ENCODE assay signal across 9 cellular contexts in genomic region chr15:49225572-49226281, GRCh38. TPM values are rescaled to one million over a fixed set of nuclear protein-coding genes. Genes with fewer than 3 reads are reported as not detected.
DNase-seq lines count a peak whose midpoint lies in the region; ATAC-seq and TF ChIP-seq lines count a peak whose summit lies in the region.
"Had no signal": no experiment of that assay in that cellular context is flagged by ENCODE, and none has a peak within 500 bp of the region (broad histone marks: within the 10 kb centered on the region; RNA-seq: fewer than 3 reads in every experiment).

No MANE protein-coding gene starts in this region.

- no peaks in the 10 kb centered on the region for H3K36me3 ChIP-seq in mesendoderm (ENCODE audit: control insufficient read depth, insufficient read depth, low read length)
- no peaks in the 10 kb centered on the region for H3K36me3 ChIP-seq in effector memory CD4-positive, alpha-beta T cell (ENCODE audit: control insufficient read depth, insufficient read depth, low read length)

- no peak for ATAC-seq in central memory CD8-positive, alpha-beta T cell (replicated peaks; ENCODE audit: extremely low read depth, poor library complexity, severe bottlenecking)
- ATAC-seq in GM21717 (IDR thresholded peaks at IDR 0.05; ENCODE audit: unreplicated experiment), result no peak

- H3K4me3 ChIP-seq in NB4 (ENCODE audit: low read depth, low read length) (no peak overlapping the region), mesendoderm (ENCODE audit: low read length) (no peak overlapping the region)
- no peak overlapping the region for H3K4me3 ChIP-seq in effector memory CD4-positive, alpha-beta T cell (ENCODE audit: insufficient read depth, low read depth, low read length, poor library complexity, severe bottlenecking)
- H3K4me3 ChIP-seq: lung had no signal

- peaks cover 3% of the 10 kb centered on the region for H3K79me1 ChIP-seq in mesendoderm (ENCODE audit: low read length)

- H3K9ac ChIP-seq in mesendoderm (ENCODE audit: low read length), result no peak overlapping the region

- DNase-seq in GDM1 (lab: John Stamatoyannopoulos, UW), result peak; percentile 26
- peak; percentile 28 for DNase-seq in NB4 (ENCODE audit: low read depth)
- DNase-seq in central memory CD8-positive, alpha-beta T cell (ENCODE audit: low spot score in 2 of 2), result no peak
- DNase-seq in mesendoderm, result peak; percentile 92
- DNase-seq in effector memory CD4-positive, alpha-beta T cell, result no peak
- no peak for DNase-seq in occipital lobe (lab: John Stamatoyannopoulos, UW)
- no peak for DNase-seq in activated CD4-positive, alpha-beta T cell treated with anti-CD3 and anti-CD28 coated beads, Interleukin-2, amount 50 U/mL, for 48 hours

- no peak overlapping the region for H2BK5ac ChIP-seq in mesendoderm (ENCODE audit: low read length)

- no peak overlapping the region for H2AK5ac ChIP-seq in mesendoderm (ENCODE audit: low read length)

- no peak overlapping the region for H3K4me3 Mint-ChIP-seq in central memory CD8-positive, alpha-beta T cell

- no peaks in the 10 kb centered on the region for H3K4me1 ChIP-seq in mesendoderm (ENCODE audit: control insufficient read depth, low read depth, low read length)
- H3K4me1 ChIP-seq in effector memory CD4-positive, alpha-beta T cell (ENCODE audit: control insufficient read depth, insufficient read depth, low read length, poor library complexity, severe bottlenecking), result no peaks in the 10 kb centered on the region

- WGBS in mesendoderm (ENCODE audit: extremely low coverage, insufficient coverage, low lambda C conversion rate), result no CpG with 5 or more reads among the region's 3 CpGs

- no peak overlapping the region for H3K56ac ChIP-seq in mesendoderm (ENCODE audit: low read length)

- no peak overlapping the region for H3K27ac ChIP-seq in mesendoderm (ENCODE audit: low read depth, low read length)
- H3K27ac ChIP-seq in effector memory CD4-positive, alpha-beta T cell (ENCODE audit: insufficient read depth, low read length, poor library complexity, severe bottlenecking), result no peak overlapping the region

- H2BK120ac ChIP-seq in mesendoderm (ENCODE audit: low read depth, low read length), result no peak overlapping the region

- peak overlapping the region; percentile 16 for H3K27ac Mint-ChIP-seq in central memory CD8-positive, alpha-beta T cell (ENCODE audit: low read depth)

- no peaks in the 10 kb centered on the region for H3K79me2 ChIP-seq in mesendoderm (ENCODE audit: control insufficient read depth, insufficient read depth, low read length)

- H3K9me3 Mint-ChIP-seq in central memory CD8-positive, alpha-beta T cell, result no peaks in the 10 kb centered on the region

- no peak overlapping the region for H4K5ac ChIP-seq in mesendoderm (ENCODE audit: low read length)

- H3K4ac ChIP-seq in mesendoderm (ENCODE audit: low read depth, low read length), result no peak overlapping the region

- H4K8ac ChIP-seq in mesendoderm (ENCODE audit: low read depth, low read length), result no peak overlapping the region

- H3K27me3 ChIP-seq in mesendoderm (ENCODE audit: insufficient read depth, low read length, poor library complexity), result no peaks in the 10 kb centered on the region
- no peaks in the 10 kb centered on the region for H3K27me3 ChIP-seq in effector memory CD4-positive, alpha-beta T cell (replicated peaks; ENCODE audit: control insufficient read depth, insufficient read depth, low read length, poor library complexity, severe bottlenecking)

- H3K36me3 Mint-ChIP-seq in central memory CD8-positive, alpha-beta T cell (ENCODE audit: insufficient read depth), result peaks cover 4% of the 10 kb centered on the region

- H2BK15ac ChIP-seq in mesendoderm (replicated peaks; ENCODE audit: low read depth), result no peak overlapping the region

- H3K27me3 Mint-ChIP-seq in central memory CD8-positive, alpha-beta T cell, result no peaks in the 10 kb centered on the region

- H3K18ac ChIP-seq in mesendoderm (ENCODE audit: low read length), result no peak overlapping the region

- H3K4me2 ChIP-seq in mesendoderm (ENCODE audit: low read length), result no peak overlapping the region

- H3K23ac ChIP-seq in mesendoderm (ENCODE audit: low read length), result no peak overlapping the region

- TF ChIP-seq CTCF in NB4 (IDR thresholded peaks at IDR 0.05; ENCODE audit: low read depth, low read length), result peak; percentile 7

- no peak for TF ChIP-seq POLR2A in NB4 (IDR thresholded peaks at IDR 0.05; ENCODE audit: extremely low read depth, insufficient read length)

- H3K9me3 ChIP-seq in effector memory CD4-positive, alpha-beta T cell (ENCODE audit: control insufficient read depth, low read length), result no peaks in the 10 kb centered on the region

- peaks cover 49% of the 10 kb centered on the region for H3K4me1 Mint-ChIP-seq in central memory CD8-positive, alpha-beta T cell

RNA-seq across cellular contexts. Expression of gene GALK2, which starts 55.7 kb away (rescaled TPM):
- 8.0 TPM for polyA plus RNA-seq in mesendoderm (2013, experiment 1 of 2)
- polyA plus RNA-seq in mesendoderm (2013, experiment 2 of 2), result 7.8 TPM
- 63.3 TPM for total RNA-seq in occipital lobe

Comparison
In these comparisons a context has a peak if more than half of its experiments do, and no peak if none do; other contexts are left out.
1. DNase-seq: peak in GDM1 (single experiment), NB4 (single experiment) and mesendoderm (single experiment); none in central memory CD8-positive, alpha-beta T cell (0 of 2), effector memory CD4-positive, alpha-beta T cell (0 of 3), occipital lobe (single experiment) and activated CD4-positive, alpha-beta T cell treated with anti-CD3 and anti-CD28 coated beads, Interleukin-2, amount 50 U/mL, for 48 hours (0 of 2).